8 cellular contexts compared by ENCODE assay signal in the genomic region with DNA sequence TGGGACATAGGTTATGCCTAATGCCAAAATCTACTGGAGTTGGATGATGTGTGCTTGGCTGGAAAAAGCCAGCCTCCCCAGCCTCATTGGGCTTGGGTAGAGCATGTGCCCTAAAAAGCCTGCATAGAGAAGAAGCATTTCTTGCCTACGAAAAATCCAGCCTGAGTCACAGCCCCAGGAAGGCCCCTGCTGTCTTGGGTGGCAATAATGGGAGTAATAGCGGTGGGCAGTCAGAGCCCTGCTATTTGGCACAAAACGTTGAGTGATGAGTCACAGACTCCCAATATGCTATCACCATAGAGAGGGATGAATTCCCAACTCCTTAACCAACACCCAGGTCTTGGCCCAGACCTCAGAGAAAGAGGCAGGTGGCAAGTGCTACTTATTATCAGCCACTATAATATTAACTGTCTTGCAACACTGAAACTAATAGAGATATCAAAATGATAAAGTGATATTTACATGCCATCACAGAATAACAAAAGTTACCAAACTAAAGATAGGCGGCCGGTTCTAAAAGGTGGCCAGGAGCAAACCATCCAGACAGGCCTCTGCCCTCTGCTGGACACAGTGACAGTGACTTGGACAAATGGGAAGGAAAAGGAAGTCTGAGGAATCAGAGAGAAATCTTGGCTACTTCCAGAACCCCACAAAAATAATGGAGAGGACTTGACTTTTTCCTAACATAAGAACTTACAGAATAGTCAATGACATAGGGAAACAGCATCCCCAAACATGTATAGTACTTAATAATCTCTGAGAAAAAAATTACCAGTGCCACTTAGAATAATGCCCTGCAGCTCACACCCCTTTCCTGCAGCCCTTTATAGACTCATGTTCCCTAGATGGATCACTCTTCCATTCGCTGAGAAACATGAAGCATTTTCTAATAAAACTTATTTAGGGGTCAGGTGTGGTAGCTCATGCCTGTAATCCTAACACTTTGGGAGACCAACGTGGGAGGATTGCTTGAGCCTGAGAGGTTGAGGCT. TPM values are rescaled to one million over a fixed set of nuclear protein-coding genes. Genes with fewer than 3 reads are reported as not detected.
A peak's percentile ranks its signal among the peaks of the same experiment; 100 is the strongest.
DNase-seq lines count a peak whose midpoint lies in the region; ATAC-seq and TF ChIP-seq lines count a peak whose summit lies in the region.

No MANE protein-coding gene starts in this region.

- peak in 1 of 2 experiments; percentile 87; a peak in 1 of 4 replicates for TF ChIP-seq EP300 in SK-N-SH (IDR thresholded peaks at IDR 0.05; ENCODE audit: borderline replicate concordance in 1 of 2, low read depth in 1 of 2, low read length in 1 of 2)

- H3K4me3 ChIP-seq in SK-N-SH (ENCODE audit: low read depth in 2 of 2, low read length in 1 of 2), result peak overlapping the region in 1 of 2 experiments; percentile 31; a peak in 1 of 4 replicates
- H3K4me3 ChIP-seq in heart right ventricle, result no peak overlapping the region

- no peaks in the 10 kb centered on the region for H3K9me2 ChIP-seq in SK-N-SH

- DNase-seq in GOT3 (lab: John Stamatoyannopoulos, UW) (peak; percentile 40), SK-N-SH (peak; percentile 45), heart right ventricle (no peak), smooth muscle cell of the brain vasculature (ENCODE audit: low read depth, low spot score) (peak; percentile 39), NCI-H748 treated with DMSO at 0.1 percent for 48 hours (lab: John Stamatoyannopoulos, UW) (no peak)
- no peak for DNase-seq in activated CD4-positive, alpha-beta T cell treated with anti-CD3 and anti-CD28 coated beads, Interleukin-2, amount 10 ng/mL, durations not matched to agents 24 days and 14 days

- peaks cover 40% of the 10 kb centered on the region for H3F3A ChIP-seq in SK-N-SH (replicated peaks; ENCODE audit: insufficient read depth)

- 41% methylated on average over 6 of the region's 7 CpGs for WGBS in SK-N-SH (ENCODE audit: low lambda C conversion rate)
- WGBS in heart right ventricle, 2 donors, result 62 to 63% methylated on average over 7 of the region's 7 CpGs

- H3K4me1 Mint-ChIP-seq in activated CD4-positive, alpha-beta T cell treated with anti-CD3 and anti-CD28 coated beads, Interleukin-2, amount 10 ng/mL, durations not matched to agents 24 days and 14 days, result peaks cover 5% of the 10 kb centered on the region

- H3K4me1 ChIP-seq in SK-N-SH (ENCODE audit: control insufficient read depth in 1 of 2, insufficient read depth in 2 of 2, low read depth in 1 of 2, low read length in 1 of 2), result peaks cover 5 to 21% of the 10 kb centered on the region in 2 experiments; a peak in 3 of 4 replicates
- H3K4me1 ChIP-seq in heart right ventricle, result peaks cover 2 to 50% (median 45%) of the 10 kb centered on the region in 9 donors

- CTCF ChIA-PET in SK-N-SH (lab: Yijun Ruan, JAX), result interaction anchor here (0.8 to 6.2 kb wide), 12 partner anchors 9 to 599 kb away, joined by 3 to 41 read pairs (median 4); no protein-coding TSS in a partner anchor

- no peaks in the 10 kb centered on the region for H4K20me1 ChIP-seq in SK-N-SH (ENCODE audit: insufficient read depth)

- no peaks in the 10 kb centered on the region for H3K27me3 ChIP-seq in SK-N-SH (ENCODE audit: insufficient read depth)
- H3K27me3 ChIP-seq in heart right ventricle, result no peaks in the 10 kb centered on the region

- H3K36me3 ChIP-seq in SK-N-SH (replicated peaks in 1 of 2; ENCODE audit: control insufficient read depth in 1 of 2, insufficient read depth in 2 of 2, low read length in 1 of 2), result peaks cover 8 to 40% of the 10 kb centered on the region in 2 experiments
- H3K36me3 ChIP-seq in heart right ventricle, result peaks cover 0 to 100% (median 40%) of the 10 kb centered on the region in 9 donors

- peak; percentile 79 for TF ChIP-seq CTCF in SK-N-SH (IDR thresholded peaks at IDR 0.05)
- TF ChIP-seq CTCF in heart right ventricle (IDR thresholded peaks at IDR 0.05), result peak in 7 of 9 donors; percentile 36 to 62 (median 49)

- H3K27ac ChIP-seq in SK-N-SH (ENCODE audit: low read depth in 2 of 2, low read length in 1 of 2), result peak overlapping the region; percentile 56 to 98
- peak overlapping the region in 8 of 10 donors; percentile 42 to 75 (median 68) for H3K27ac ChIP-seq in heart right ventricle

- H3K36me3 Mint-ChIP-seq in activated CD4-positive, alpha-beta T cell treated with anti-CD3 and anti-CD28 coated beads, Interleukin-2, amount 10 ng/mL, durations not matched to agents 24 days and 14 days (ENCODE audit: low read depth), result peaks cover 40% of the 10 kb centered on the region

- peak overlapping the region; percentile 65 for H3K4me2 ChIP-seq in SK-N-SH

- no peaks in the 10 kb centered on the region for H3K9me3 Mint-ChIP-seq in activated CD4-positive, alpha-beta T cell treated with anti-CD3 and anti-CD28 coated beads, Interleukin-2, amount 10 ng/mL, durations not matched to agents 24 days and 14 days

- ATAC-seq in heart right ventricle, result peak in 7 of 8 donors; percentile 16 to 50 (median 41)
- no peak for ATAC-seq in GM19035 (IDR thresholded peaks at IDR 0.05; ENCODE audit: unreplicated experiment)
- ATAC-seq in HG03095 (IDR thresholded peaks at IDR 0.05; ENCODE audit: unreplicated experiment), result no peak

- H3K9ac ChIP-seq in SK-N-SH, result peak overlapping the region; percentile 73

- intact Hi-C loops in heart right ventricle (cut with DNase I), result loop anchor here in 4 of 10 donors (5.0 to 10.0 kb wide), 4 partner anchors 52 to 448 kb away; partner anchors contain the start of gene MUC13 (in 2 of the 4)
- intact Hi-C loops in activated CD4-positive, alpha-beta T cell treated with anti-CD3 and anti-CD28 coated beads, Interleukin-2, amount 10 ng/mL, durations not matched to agents 24 days and 14 days (cut with micrococcal nuclease), result no loop called here

- H2AFZ ChIP-seq in SK-N-SH (ENCODE audit: low read depth), result no peak overlapping the region

- no peak overlapping the region for H3K27ac Mint-ChIP-seq in activated CD4-positive, alpha-beta T cell treated with anti-CD3 and anti-CD28 coated beads, Interleukin-2, amount 10 ng/mL, durations not matched to agents 24 days and 14 days

- H3K27me3 Mint-ChIP-seq in activated CD4-positive, alpha-beta T cell treated with anti-CD3 and anti-CD28 coated beads, Interleukin-2, amount 10 ng/mL, durations not matched to agents 24 days and 14 days, result no peaks in the 10 kb centered on the region

- POLR2A ChIA-PET in SK-N-SH (lab: Yijun Ruan, JAX), result no interaction called here

- H3K9me3 ChIP-seq in SK-N-SH, result no peaks in the 10 kb centered on the region
- H3K9me3 ChIP-seq in heart right ventricle, result no peaks in the 10 kb centered on the region

- H3K79me2 ChIP-seq in SK-N-SH (ENCODE audit: insufficient read depth), result no peaks in the 10 kb centered on the region; the same call in 1 of the 2 replicates

- H3K4me3 Mint-ChIP-seq in activated CD4-positive, alpha-beta T cell treated with anti-CD3 and anti-CD28 coated beads, Interleukin-2, amount 10 ng/mL, durations not matched to agents 24 days and 14 days, result no peak overlapping the region

- TF ChIP-seq RAD21 in SK-N-SH (IDR thresholded peaks at IDR 0.05; ENCODE audit: low read length), result peak; percentile 71

TF ChIP-seq in SK-N-SH, 30 proteins besides CTCF, POLR2A, EP300 and RAD21 (continues in another document):
- TF ChIP-seq IRF3 (IDR thresholded peaks at IDR 0.05; ENCODE audit: low read depth, low read length), result no peak
- TF ChIP-seq TAF1 (IDR thresholded peaks at IDR 0.05; ENCODE audit: borderline replicate concordance, low read depth, low read length), result no peak
- TF ChIP-seq MAX (IDR thresholded peaks at IDR 0.05; ENCODE audit: low read depth), result peak; percentile 85
- TF ChIP-seq RCOR1 (IDR thresholded peaks at IDR 0.05; ENCODE audit: low read length), result no peak
- peak; percentile 88; the same call in 1 of the 2 replicates for TF ChIP-seq TEAD4 (IDR thresholded peaks at IDR 0.05; ENCODE audit: borderline replicate concordance, insufficient read depth)
- no peak for TF ChIP-seq GATA2 (CRISPR knock-in tag; IDR thresholded peaks at IDR 0.05)
- TF ChIP-seq SMC3 (IDR thresholded peaks at IDR 0.05; ENCODE audit: low read depth, low read length), result peak; percentile 60; the same call in 1 of the 2 replicates
- TF ChIP-seq, protein P1, sequence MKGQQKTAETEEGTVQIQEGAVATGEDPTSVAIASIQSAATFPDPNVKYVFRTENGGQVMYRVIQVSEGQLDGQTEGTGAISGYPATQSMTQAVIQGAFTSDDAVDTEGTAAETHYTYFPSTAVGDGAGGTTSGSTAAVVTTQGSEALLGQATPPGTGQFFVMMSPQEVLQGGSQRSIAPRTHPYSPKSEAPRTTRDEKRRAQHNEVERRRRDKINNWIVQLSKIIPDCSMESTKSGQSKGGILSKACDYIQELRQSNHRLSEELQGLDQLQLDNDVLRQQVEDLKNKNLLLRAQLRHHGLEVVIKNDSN (IDR thresholded peaks at IDR 0.05; ENCODE audit: borderline replicate concordance, low read depth), result no peak
- no peak for TF ChIP-seq FOXM1 (IDR thresholded peaks at IDR 0.05; ENCODE audit: low read depth)
- TF ChIP-seq SIN3A (IDR thresholded peaks at IDR 0.05; ENCODE audit: borderline replicate concordance, low read depth, low read length), result no peak
- TF ChIP-seq GABPA (IDR thresholded peaks at IDR 0.05; ENCODE audit: low read depth), result no peak
- TF ChIP-seq TCF12 (IDR thresholded peaks at IDR 0.05), result peak; percentile 85
- peak; percentile 94 for TF ChIP-seq NFIC (IDR thresholded peaks at IDR 0.05; ENCODE audit: borderline replicate concordance)

RNA-seq across cellular contexts. Expression of gene MUC13, which starts 51.9 kb away (rescaled TPM):
- polyA plus RNA-seq in SK-N-SH (2012; rRNA removed), result not detected in 2 replicates
- polyA plus RNA-seq in SK-N-SH (2012; cell fraction: cytosol; rRNA removed), result not detected in 2 replicates
- 0.10 TPM in 1 of 2 replicates, not detected in the other for polyA plus RNA-seq in SK-N-SH (2012; cell fraction: nucleus; rRNA removed)
- under 1 TPM in 2 of 10 donors, not detected in 8; 0.37 to 0.41 TPM for total RNA-seq in heart right ventricle
- under 1 TPM in 1 of 2 donors, not detected in 1; 0.03 TPM for polyA plus RNA-seq in heart right ventricle
- total RNA-seq in activated CD4-positive, alpha-beta T cell treated with anti-CD3 and anti-CD28 coated beads, Interleukin-2, amount 10 ng/mL, durations not matched to agents 24 days and 14 days, result not detected in 2 replicates

Comparison
In these comparisons a context has a peak if more than half of its experiments do, and no peak if none do; other contexts are left out.
1. DNase-seq: peak in GOT3 (single experiment), SK-N-SH (single experiment) and smooth muscle cell of the brain vasculature (single experiment); none in heart right ventricle (0 of 2), activated CD4-positive, alpha-beta T cell treated with anti-CD3 and anti-CD28 coated beads, Interleukin-2, amount 10 ng/mL, durations not matched to agents 24 days and 14 days (single experiment) and NCI-H748 treated with DMSO at 0.1 percent for 48 hours (single experiment).
2. ATAC-seq: peak in heart right ventricle (7 of 8); none in GM19035 (single experiment) and HG03095 (single experiment).